Comparison of ENCODE assay signal across 11 cellular contexts in genomic region chr5:67297376-67297775, GRCh38.
"Had no signal": no experiment of that assay in that cellular context is flagged by ENCODE, and none has a peak within 500 bp of the region (broad histone marks: within the 10 kb centered on the region; RNA-seq: fewer than 3 reads in every experiment).

No MANE protein-coding gene starts in this region.

- H3K4me3 ChIP-seq: esophagus squamous epithelium, right atrium auricular region, smooth muscle cell, vagina had no signal

- ATAC-seq: activated CD8-positive, alpha-beta T cell treated with anti-CD3 and anti-CD28 coated beads, Interleukin-2, amount 10 ng/mL, durations not matched to agents 7 days and 5 days; natural killer cell had no signal

- H3K27ac ChIP-seq: right atrium auricular region, vagina had no signal

- H3K36me3 ChIP-seq: esophagus squamous epithelium, right atrium auricular region, vagina had no signal

- DNase-seq: activated CD4-positive, alpha-beta T cell treated with anti-CD3 and anti-CD28 coated beads for 48 hours; activated CD8-positive, alpha-beta memory T cell treated with anti-CD3 and anti-CD28 coated beads, Interleukin-2, amount 50 U/mL, for 48 hours; activated CD8-positive, alpha-beta T cell treated with anti-CD3 and anti-CD28 coated beads, Interleukin-2, amount 10 ng/mL, durations not matched to agents 7 days and 5 days; activated naive CD4-positive, alpha-beta T cell; aorta; esophagus squamous epithelium; foreskin fibroblast; natural killer cell had no signal

- H3K9me3 ChIP-seq: esophagus squamous epithelium, right atrium auricular region, vagina had no signal

- H3K27me3 ChIP-seq: esophagus squamous epithelium, right atrium auricular region, vagina had no signal
